34 cellular contexts compared by ENCODE assay signal in genomic region chr18:57850063-57850462, GRCh38.
"Had no signal": no experiment of that assay in that cellular context is flagged by ENCODE, and none has a peak within 500 bp of the region (broad histone marks: within the 10 kb centered on the region; RNA-seq: fewer than 3 reads in every experiment).

No MANE protein-coding gene starts in this region.

- DNase-seq: Karpas-422, Kasumi-1, MG63, MM.1S, MV-4-11, NCI-H1048, NCI-H1092, NCI-H1092 treated with DMSO at 0.1 percent for 48 hours, NCI-H1105, NCI-H1105 treated with DMSO at 0.1 percent for 48 hours, NCI-H1417, NCI-H1417 treated with DMSO at 0.1 percent for 48 hours, NCI-H1436, NCI-H1436 treated with DMSO at 0.1 percent for 48 hours, NCI-H146, NCI-H1694, NCI-H1694 treated with DMSO at 0.1 percent for 48 hours, NCI-H187, NCI-H187 treated with DMSO at 0.1 percent for 48 hours, NCI-H1930, NCI-H2029, NCI-H2029 treated with DMSO at 0.1 percent for 48 hours, NCI-H2081, NCI-H2081 treated with DMSO at 0.1 percent for 48 hours, NCI-H2107, NCI-H2171, NCI-H2171 treated with DMSO at 0.1 percent for 48 hours, NCI-H2227 treated with DMSO at 0.1 percent for 48 hours, NCI-H226, NCI-H345, NCI-H446 treated with DMSO at 0.1 percent for 48 hours, NCI-H510A, NCI-H510A treated with DMSO at 0.1 percent for 48 hours had no signal

- H3K4me3 ChIP-seq: MG63 had no signal

- H3K27me3 ChIP-seq: MG63 had no signal

- H3K27ac ChIP-seq: KMS-11 had no signal

- H3K9me3 ChIP-seq: MG63 had no signal

- H3K9ac ChIP-seq: KMS-11 had no signal

- H3K4me2 ChIP-seq: KMS-11 had no signal

- H3K36me3 ChIP-seq: MG63 had no signal
